In the genomic region with DNA sequence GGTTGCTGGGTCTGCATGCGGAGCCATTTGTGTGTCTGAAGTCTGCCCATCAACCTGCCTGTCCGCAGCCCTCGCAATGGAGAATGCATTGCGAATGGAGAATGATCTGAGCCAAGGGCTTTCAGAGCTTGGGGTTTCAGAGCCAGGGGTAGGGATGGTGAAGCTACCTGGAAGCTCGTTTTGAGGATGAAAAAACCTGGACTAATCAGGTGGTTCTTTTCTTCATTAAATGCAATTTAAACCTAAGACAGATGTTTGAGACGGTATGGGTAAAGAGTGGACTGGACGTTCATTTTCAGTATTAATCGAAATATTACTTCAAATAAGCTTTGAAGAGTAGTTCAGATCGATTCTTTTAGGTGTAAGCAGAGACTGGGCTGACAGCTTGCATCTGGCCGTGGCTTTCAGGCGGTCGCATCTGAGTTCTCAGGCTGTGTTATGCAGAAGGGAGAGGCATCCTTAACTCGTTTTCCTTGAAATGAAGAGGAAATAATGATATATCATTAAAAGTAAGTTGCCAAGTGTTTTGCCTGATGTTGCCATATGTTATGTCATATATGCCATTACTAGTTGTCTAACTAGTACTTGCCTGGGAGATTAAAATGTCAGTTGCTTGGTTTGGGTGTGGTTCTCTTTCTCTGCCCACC, we compare ENCODE assay signal across 1 cellular context.
TF ChIP-seq lines count a peak whose summit lies in the region.

No MANE protein-coding gene starts in this region.

TF ChIP-seq in GM12878, 131 proteins besides CTCF, POLR2A, EP300 and RAD21 (continued from another document):
- TF ChIP-seq, protein P1, sequence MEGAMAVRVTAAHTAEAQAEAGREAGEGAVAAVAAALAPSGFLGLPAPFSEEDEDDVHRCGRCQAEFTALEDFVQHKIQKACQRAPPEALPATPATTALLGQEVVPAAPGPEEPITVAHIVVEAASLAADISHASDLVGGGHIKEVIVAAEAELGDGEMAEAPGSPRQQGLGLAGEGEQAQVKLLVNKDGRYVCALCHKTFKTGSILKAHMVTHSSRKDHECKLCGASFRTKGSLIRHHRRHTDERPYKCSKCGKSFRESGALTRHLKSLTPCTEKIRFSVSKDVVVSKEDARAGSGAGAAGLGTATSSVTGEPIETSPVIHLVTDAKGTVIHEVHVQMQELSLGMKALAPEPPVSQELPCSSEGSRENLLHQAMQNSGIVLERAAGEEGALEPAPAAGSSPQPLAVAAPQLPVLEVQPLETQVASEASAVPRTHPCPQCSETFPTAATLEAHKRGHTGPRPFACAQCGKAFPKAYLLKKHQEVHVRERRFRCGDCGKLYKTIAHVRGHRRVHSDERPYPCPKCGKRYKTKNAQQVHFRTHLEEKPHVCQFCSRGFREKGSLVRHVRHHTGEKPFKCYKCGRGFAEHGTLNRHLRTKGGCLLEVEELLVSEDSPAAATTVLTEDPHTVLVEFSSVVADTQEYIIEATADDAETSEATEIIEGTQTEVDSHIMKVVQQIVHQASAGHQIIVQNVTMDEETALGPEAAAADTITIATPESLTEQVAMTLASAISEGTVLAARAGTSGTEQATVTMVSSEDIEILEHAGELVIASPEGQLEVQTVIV (IDR thresholded peaks at IDR 0.05; ENCODE audit: borderline replicate concordance, partially characterized antibody) = no peak
- TF ChIP-seq EZH2 (IDR thresholded peaks at IDR 0.05; ENCODE audit: borderline replicate concordance, control insufficient read depth, low read depth, low read length) = no peak
